In the genomic region with DNA sequence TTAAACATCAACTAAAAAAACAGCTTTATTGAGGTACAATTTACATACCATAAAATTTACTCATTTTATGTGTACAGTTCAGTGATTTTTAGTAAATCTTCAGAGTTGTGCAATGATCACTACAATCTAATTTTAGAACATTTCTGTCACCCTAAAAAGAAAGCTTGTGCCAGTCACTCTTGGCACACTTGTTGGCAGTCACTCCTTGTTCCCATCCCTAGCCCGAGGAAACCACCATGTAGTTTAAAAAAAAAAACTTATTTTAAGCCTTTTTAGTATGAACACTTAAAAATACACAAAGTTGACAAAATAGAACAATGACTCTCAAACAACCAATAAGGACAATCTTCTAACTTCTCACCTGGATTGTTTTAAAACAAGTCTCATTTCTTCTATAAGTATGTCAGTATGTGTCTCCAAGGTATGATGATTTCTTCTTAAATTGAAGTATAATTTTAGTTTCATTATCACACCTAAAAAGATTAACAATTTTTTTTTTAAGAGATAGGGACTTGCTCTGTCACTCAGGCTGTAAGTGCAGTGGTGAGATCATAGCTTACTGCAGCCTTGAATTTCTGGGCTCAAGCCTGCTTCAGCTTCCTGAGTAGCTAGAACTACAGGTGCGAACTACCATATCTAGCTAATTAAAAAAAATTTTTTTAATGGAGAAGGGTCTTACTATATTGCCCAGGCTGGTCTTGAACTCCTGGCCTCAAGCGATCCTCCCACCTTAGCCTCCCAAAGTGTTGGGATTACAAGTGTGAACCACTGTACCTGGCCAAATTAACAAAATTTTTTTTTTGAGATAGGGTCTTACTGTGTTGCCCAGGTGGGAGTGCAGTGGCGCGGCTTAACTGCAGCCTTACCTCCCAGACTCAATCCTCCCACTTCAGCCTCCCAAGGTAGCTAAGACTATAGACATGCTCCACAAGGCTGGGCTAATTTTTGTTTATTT, we compare ENCODE assay signal across 18 cellular contexts. TPM values are rescaled to one million over a fixed set of nuclear protein-coding genes. Genes with fewer than 3 reads are reported as not detected.
"Had no signal": no experiment of that assay in that cellular context is flagged by ENCODE, and none has a peak within 500 bp of the region (broad histone marks: within the 10 kb centered on the region; RNA-seq: fewer than 3 reads in every experiment).

No MANE protein-coding gene starts in this region.

- H3K4me2 ChIP-seq: neural progenitor cell had no signal

- DNase-seq: activated B cell treated with CpG ODN at 0.5 μM for 24 hours; activated CD4-positive, alpha-beta T cell treated with anti-CD3 and anti-CD28 coated beads for 48 hours; activated CD8-positive, alpha-beta memory T cell treated with anti-CD3 and anti-CD28 coated beads, Interleukin-2, amount 50 U/mL, for 4 hours; activated CD8-positive, alpha-beta T cell treated with anti-CD3 and anti-CD28 coated beads for 36 hours; activated gamma-delta T cell treated with Interleukin-2 at 50 U/mL for 16 hours; activated naive CD8-positive, alpha-beta T cell treated with anti-CD3 and anti-CD28 coated beads for 36 hours; hippocampal formation; kidney glomerular epithelial cell; midbrain; stimulated activated CD4-positive, alpha-beta T cell treated with anti-CD3 and anti-CD28 coated beads, Interleukin-2, amount 100 ng/mL, for 48 hours; T-helper 17 cell; trophoblast cell had no signal

- H3K27ac ChIP-seq: coronary artery, neural progenitor cell had no signal

- H2AFZ ChIP-seq: neural progenitor cell had no signal

- H3K9ac ChIP-seq: neural progenitor cell had no signal

- H3K4me3 ChIP-seq: coronary artery, lung, neural progenitor cell had no signal

- H3K27me3 ChIP-seq: neural progenitor cell had no signal

- ATAC-seq: activated CD8-positive, alpha-beta T cell treated with anti-CD3 and anti-CD28 coated beads for 36 hours; esophagus mucosa; stimulated activated memory B cell treated with anti-CD40 and anti-IgM and Interleukin-4, amounts not matched to agents 10 μg/mL and 1 μg/mL and 100 μg/mL, for 72 hours; T-helper 17 cell had no signal

- H3K36me3 ChIP-seq: neural progenitor cell had no signal

- H3K4me1 ChIP-seq: neural progenitor cell had no signal

RNA-seq across cellular contexts. Expression of gene PPM1E, which starts 53.2 kb away (rescaled TPM):
- total RNA-seq: glomerular endothelial cell, T-helper 17 cell had no signal
